Comparison of ENCODE assay signal across 9 cellular contexts in genomic region chr4:39609454-39609911, GRCh38. TPM values are rescaled to one million over a fixed set of nuclear protein-coding genes. Genes with fewer than 3 reads are reported as not detected.
DNase-seq lines count a peak whose midpoint lies in the region; ATAC-seq, FAIRE-seq and TF ChIP-seq lines count a peak whose summit lies in the region.
"Had no signal": no experiment of that assay in that cellular context is flagged by ENCODE, and none has a peak within 500 bp of the region (broad histone marks: within the 10 kb centered on the region; RNA-seq: fewer than 3 reads in every experiment).

No MANE protein-coding gene starts in this region.

- no peak overlapping the region for H3K14ac ChIP-seq in neuronal stem cell (ENCODE audit: low read length)

- peaks cover 15% of the 10 kb centered on the region for H3K36me3 Mint-ChIP-seq in mesothelial cell of epicardium

- no peak overlapping the region for H2BK120ac ChIP-seq in neuronal stem cell (ENCODE audit: low read depth, low read length)

- H3K9me3 Mint-ChIP-seq in mesothelial cell of epicardium, result peaks cover 6% of the 10 kb centered on the region

- no peaks in the 10 kb centered on the region for H3K27me3 ChIP-seq in neuronal stem cell (ENCODE audit: control insufficient read depth in 3 of 3, insufficient read depth in 3 of 3, low read depth in 1 of 3, low read length in 3 of 3)

- H3K9ac ChIP-seq in neuronal stem cell (ENCODE audit: low read depth, low read length, poor library complexity), result no peak overlapping the region

- H3K27ac ChIP-seq in neuronal stem cell (replicated peaks; ENCODE audit: low read length), result no peak overlapping the region

- no peak overlapping the region for H2BK5ac ChIP-seq in neuronal stem cell (ENCODE audit: low read length)

- H3K36me3 ChIP-seq in neuronal stem cell (replicated peaks in 1 of 2; ENCODE audit: control insufficient read depth in 2 of 2, insufficient read depth in 2 of 2, low read length in 2 of 2), result no peaks in the 10 kb centered on the region

- H3K27ac Mint-ChIP-seq in mesothelial cell of epicardium, result no peak overlapping the region

- H3K79me1 ChIP-seq in neuronal stem cell (ENCODE audit: low read depth, low read length), result no peaks in the 10 kb centered on the region

- H2BK12ac ChIP-seq in neuronal stem cell (ENCODE audit: low read length), result no peak overlapping the region

- no peak for TF ChIP-seq CTCF in GM13977 (IDR thresholded peaks at IDR 0.05; ENCODE audit: extremely low read depth, insufficient read depth, missing control alignments)
- TF ChIP-seq CTCF in epithelial cell of esophagus (IDR thresholded peaks at IDR 0.05; ENCODE audit: insufficient read depth, low read depth, low read length, missing control alignments), result no peak
- TF ChIP-seq CTCF in mesothelial cell of epicardium (IDR thresholded peaks at IDR 0.05; ENCODE audit: unreplicated experiment), result no peak

- no peak overlapping the region for H4K91ac ChIP-seq in neuronal stem cell (ENCODE audit: low read depth, low read length, poor library complexity)

- H3K4me1 ChIP-seq in neuronal stem cell (ENCODE audit: control insufficient read depth in 2 of 2, insufficient read depth in 1 of 2, low read depth in 1 of 2, low read length in 2 of 2), result peaks cover 2 to 4% of the 10 kb centered on the region in 2 donors

- DNase-seq in GM13977 (ENCODE audit: low spot score) (peak; percentile 46), epithelial cell of esophagus (ENCODE audit: low read depth) (peak; percentile 7), NCI-H2171 (lab: John Stamatoyannopoulos, UW) (no peak), H54 (ENCODE audit: insufficient read length, low spot score) (no peak), mesothelial cell of epicardium (ENCODE audit: low spot score in 2 of 2, unreplicated experiment in 2 of 2) (no peak), neuronal stem cell (ENCODE audit: low spot score) (no peak)

- no CpG with 5 or more reads among the region's 6 CpGs for WGBS in neuronal stem cell (ENCODE audit: extremely low coverage in 2 of 2, insufficient read length in 2 of 2, insufficient replicate concordance in 1 of 2), 2 donors

- H2AK5ac ChIP-seq in neuronal stem cell (ENCODE audit: low read depth, low read length), result no peak overlapping the region

- H3K23ac ChIP-seq in neuronal stem cell (ENCODE audit: low read depth, low read length, poor library complexity), result no peak overlapping the region

- in situ Hi-C loops in GM13977 (cut with MboI; ENCODE audit: low pct_unique_long_range_greater_than_20kb, low sequenced_read_pairs, unreplicated experiment), result no loop called here

- peak; percentile 88 for ATAC-seq in GM21515 (IDR thresholded peaks at IDR 0.05; ENCODE audit: unreplicated experiment)
- peak; percentile 93 for ATAC-seq in HG03457 (IDR thresholded peaks at IDR 0.05; ENCODE audit: unreplicated experiment)

- H3K4me3 Mint-ChIP-seq in mesothelial cell of epicardium, result no peak overlapping the region

- no peak overlapping the region for H2BK15ac ChIP-seq in neuronal stem cell (ENCODE audit: low read length)

- H2AFZ ChIP-seq in neuronal stem cell (ENCODE audit: low read length), result no peak overlapping the region

- no peak for TF ChIP-seq POLR2A in H54 (IDR thresholded peaks at IDR 0.05; ENCODE audit: low read depth, low read length)

- H3K4ac ChIP-seq in neuronal stem cell (ENCODE audit: low read length), result no peak overlapping the region

- no peak for FAIRE-seq in H54 (lab: Jason Lieb, UNC)
- FAIRE-seq: keratinocyte had no signal

- H3K18ac ChIP-seq in neuronal stem cell (ENCODE audit: low read length), result no peak overlapping the region

- peaks cover 0 to 5% of the 10 kb centered on the region in 2 donors for H3K9me3 ChIP-seq in neuronal stem cell (replicated peaks in 1 of 2; ENCODE audit: control insufficient read depth in 2 of 2, insufficient read depth in 1 of 2, low read depth in 1 of 2, low read length in 2 of 2)

- no peak overlapping the region for H4K8ac ChIP-seq in neuronal stem cell (ENCODE audit: low read depth, low read length)

- H3K4me1 Mint-ChIP-seq in mesothelial cell of epicardium, result no peaks in the 10 kb centered on the region

- H3K4me3 ChIP-seq in epithelial cell of esophagus (ENCODE audit: low read length) (no peak overlapping the region), neuronal stem cell (ENCODE audit: low read length in 2 of 2) (no peak overlapping the region)

- no peaks in the 10 kb centered on the region for H3K27me3 Mint-ChIP-seq in mesothelial cell of epicardium (ENCODE audit: low read depth)

- no peak overlapping the region for H3K4me2 ChIP-seq in neuronal stem cell (ENCODE audit: insufficient read depth, low read length, poor library complexity, severe bottlenecking)

RNA-seq across cellular contexts. Expression of gene SMIM14, which starts 29.2 kb away (rescaled TPM):
- 13.7 to 16.7 TPM (median 15.9 TPM) in 3 replicates for total RNA-seq in mesothelial cell of epicardium
- polyA plus RNA-seq in neuronal stem cell (2013, experiment 1 of 2), result 20.1 TPM
- polyA plus RNA-seq in neuronal stem cell (2013, experiment 2 of 2), result 19.9 TPM

Comparison
In these comparisons a context has a peak if more than half of its experiments do, and no peak if none do; other contexts are left out.
1. DNase-seq: peak in GM13977 (single experiment) and epithelial cell of esophagus (single experiment); none in NCI-H2171 (single experiment), H54 (single experiment), mesothelial cell of epicardium (0 of 2) and neuronal stem cell (single experiment).